Comparison of ENCODE assay signal across 14 cellular contexts in the genomic region with DNA sequence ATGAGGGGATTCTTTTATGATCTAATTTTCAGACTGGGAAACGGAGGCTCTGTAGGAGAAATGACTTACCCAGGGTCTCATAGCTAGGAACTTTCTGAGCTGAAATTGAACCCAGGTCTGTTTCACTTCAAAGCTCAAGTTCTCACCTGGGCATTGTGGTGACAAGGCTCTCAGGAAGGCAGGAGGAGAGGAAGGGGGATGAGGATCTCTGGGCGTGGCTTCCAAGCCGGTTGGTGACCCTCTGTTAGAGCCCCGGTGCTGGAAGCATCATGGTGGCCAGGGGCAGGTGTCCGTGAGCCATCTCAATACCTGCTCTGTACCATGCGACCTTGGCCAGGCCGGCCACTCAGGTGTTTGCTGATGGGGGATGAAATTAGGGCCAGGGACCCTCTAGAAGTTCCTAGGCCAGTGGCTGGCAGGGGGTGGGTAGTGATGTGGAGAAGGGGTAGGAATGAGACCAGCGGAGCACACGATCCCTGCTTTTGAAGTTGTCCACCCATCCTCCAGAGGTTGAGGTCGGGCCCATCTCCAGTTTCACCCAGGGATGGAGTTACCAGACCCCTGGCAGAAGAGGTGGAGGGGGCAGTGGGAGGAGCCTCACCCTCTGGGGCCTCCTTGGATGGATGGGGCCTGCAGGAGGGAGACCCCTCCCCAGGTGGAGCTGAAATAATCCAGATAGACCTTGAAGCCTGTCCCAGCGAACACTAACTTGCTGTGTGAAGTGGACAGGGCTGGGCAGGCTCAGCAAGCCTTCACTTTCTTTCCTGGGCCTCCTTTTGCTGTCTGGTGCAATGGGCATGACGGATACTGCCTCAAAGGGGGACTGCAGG. TPM values are rescaled to one million over a fixed set of nuclear protein-coding genes. Genes with fewer than 3 reads are reported as not detected.
"Had no signal": no experiment of that assay in that cellular context is flagged by ENCODE, and none has a peak within 500 bp of the region (broad histone marks: within the 10 kb centered on the region; RNA-seq: fewer than 3 reads in every experiment).

No MANE protein-coding gene starts in this region.

- H3K4me3 Mint-ChIP-seq: activated naive CD8-positive, alpha-beta T cell treated with anti-CD3 and anti-CD28 coated beads, Interleukin-2, amount 50 U/mL, for 24 hours; central memory CD8-positive, alpha-beta T cell; effector memory CD8-positive, alpha-beta T cell; natural killer cell had no signal

- DNase-seq: activated CD4-positive, alpha-beta T cell treated with anti-CD3 and anti-CD28 coated beads for 48 hours; activated naive CD4-positive, alpha-beta T cell treated with Interleukin-2 at 50 U/mL for 16 hours; activated naive CD8-positive, alpha-beta T cell treated with anti-CD3 and anti-CD28 coated beads, Interleukin-2, amount 50 U/mL, for 24 hours; effector memory CD8-positive, alpha-beta T cell; hippocampal formation; kidney glomerular epithelial cell; natural killer cell; ovary; stimulated activated CD4-positive, alpha-beta T cell treated with anti-CD3 and anti-CD28 coated beads, Interleukin-15, amount 100 ng/mL, for 24 hours; stimulated activated CD4-positive, alpha-beta T cell treated with anti-CD3 and anti-CD28 coated beads, Interleukin-4, amount 100 ng/mL, for 4 hours; stomach had no signal

- H3K9me3 ChIP-seq: mucosa of descending colon, ovary, stomach had no signal

- H3K27ac ChIP-seq: ovary, stomach had no signal

- H3K4me3 ChIP-seq: lung, mucosa of descending colon, ovary, stomach had no signal

- H3K27me3 Mint-ChIP-seq: activated naive CD8-positive, alpha-beta T cell treated with anti-CD3 and anti-CD28 coated beads, Interleukin-2, amount 50 U/mL, for 24 hours had no signal

- H3K36me3 ChIP-seq: ovary, stomach had no signal

- H3K4me1 Mint-ChIP-seq: central memory CD8-positive, alpha-beta T cell had no signal

- H3K36me3 Mint-ChIP-seq: natural killer cell had no signal

- H3K27ac Mint-ChIP-seq: activated naive CD8-positive, alpha-beta T cell treated with anti-CD3 and anti-CD28 coated beads, Interleukin-2, amount 50 U/mL, for 24 hours; effector memory CD8-positive, alpha-beta T cell; natural killer cell had no signal

- H3K27me3 ChIP-seq: ovary had no signal

- ATAC-seq: activated naive CD8-positive, alpha-beta T cell treated with anti-CD3 and anti-CD28 coated beads, Interleukin-2, amount 50 U/mL, for 24 hours; effector memory CD8-positive, alpha-beta T cell; natural killer cell had no signal

RNA-seq across cellular contexts. Expression of a gene that starts 5.9 kb away (rescaled TPM):
- total RNA-seq: natural killer cell had no signal
